Comparison of ENCODE assay signal across 16 cellular contexts in the genomic region with DNA sequence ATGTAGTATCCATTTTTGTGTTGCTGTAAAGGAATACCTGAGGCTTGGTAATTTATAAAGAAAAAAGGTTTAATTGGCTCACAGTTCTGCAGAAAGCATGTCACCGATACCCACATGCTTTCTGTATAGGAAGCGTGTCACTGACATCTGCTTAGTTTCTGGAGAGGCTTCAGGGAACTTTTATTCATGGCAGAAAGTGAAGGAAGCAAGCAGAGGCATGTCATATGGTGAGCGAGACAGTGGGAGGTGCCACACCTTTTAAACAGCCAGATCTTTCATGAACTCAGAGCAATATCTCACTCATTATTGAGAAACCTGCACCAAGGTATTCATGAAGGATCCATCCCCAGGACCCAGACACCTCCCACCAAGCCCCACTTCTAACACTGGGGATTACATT. TPM values are rescaled to one million over a fixed set of nuclear protein-coding genes. Genes with fewer than 3 reads are reported as not detected.
A peak's percentile ranks its signal among the peaks of the same experiment; 100 is the strongest.
DNase-seq lines count a peak whose midpoint lies in the region; ATAC-seq and TF ChIP-seq lines count a peak whose summit lies in the region.
"Had no signal": no experiment of that assay in that cellular context is flagged by ENCODE, and none has a peak within 500 bp of the region (broad histone marks: within the 10 kb centered on the region; RNA-seq: fewer than 3 reads in every experiment).

No MANE protein-coding gene starts in this region.

- no peak for DNase-seq in activated naive CD4-positive, alpha-beta T cell treated with anti-CD3 and anti-CD28 coated beads, Interleukin-2, amount 10 ng/mL, durations not matched to agents 7 days and 5 days
- no peak for DNase-seq in activated naive CD4-positive, alpha-beta T cell treated with Interleukin-2 at 50 U/mL for 16 hours
- no peak for DNase-seq in activated CD4-positive, alpha-beta memory T cell treated with anti-CD3 and anti-CD28 coated beads, Interleukin-2, amount 10 ng/mL, durations not matched to agents 7 days and 5 days
- no peak for DNase-seq in activated naive CD8-positive, alpha-beta T cell treated with anti-CD3 and anti-CD28 coated beads, Interleukin-2, amount 50 U/mL, for 24 hours
- DNase-seq in NCI-H2196 (lab: John Stamatoyannopoulos, UW; ENCODE audit: unreplicated experiment), result no peak
- DNase-seq: CD4-positive, alpha-beta memory T cell; DMS79 treated with DMSO at 0.1 percent for 48 hours; HCEC 1CT; IMR-90; Kasumi-1; MV-4-11; NCI-H146; NCI-H69 had no signal

- peak overlapping the region; percentile 26 for H3K4me3 Mint-ChIP-seq in activated naive CD4-positive, alpha-beta T cell treated with anti-CD3 and anti-CD28 coated beads, Interleukin-2, amount 10 ng/mL, durations not matched to agents 7 days and 5 days
- no peak overlapping the region for H3K4me3 Mint-ChIP-seq in activated CD4-positive, alpha-beta memory T cell treated with anti-CD3 and anti-CD28 coated beads, Interleukin-2, amount 10 ng/mL, durations not matched to agents 7 days and 5 days
- no peak overlapping the region for H3K4me3 Mint-ChIP-seq in activated naive CD8-positive, alpha-beta T cell treated with anti-CD3 and anti-CD28 coated beads, Interleukin-2, amount 50 U/mL, for 24 hours
- H3K4me3 Mint-ChIP-seq: B cell; CD4-positive, alpha-beta memory T cell had no signal

- H3K36me3 ChIP-seq in neutrophil, result peaks cover 69% of the 10 kb centered on the region

- no peaks in the 10 kb centered on the region for H3K27me3 Mint-ChIP-seq in activated naive CD4-positive, alpha-beta T cell treated with anti-CD3 and anti-CD28 coated beads, Interleukin-2, amount 10 ng/mL, durations not matched to agents 7 days and 5 days
- H3K27me3 Mint-ChIP-seq in activated CD4-positive, alpha-beta memory T cell treated with anti-CD3 and anti-CD28 coated beads, Interleukin-2, amount 10 ng/mL, durations not matched to agents 7 days and 5 days, result no peaks in the 10 kb centered on the region
- no peaks in the 10 kb centered on the region for H3K27me3 Mint-ChIP-seq in activated naive CD8-positive, alpha-beta T cell treated with anti-CD3 and anti-CD28 coated beads, Interleukin-2, amount 50 U/mL, for 24 hours
- H3K27me3 Mint-ChIP-seq: B cell; CD4-positive, alpha-beta memory T cell had no signal

- no peaks in the 10 kb centered on the region for H3K9me3 ChIP-seq in neutrophil

- H3K36me3 Mint-ChIP-seq in activated naive CD4-positive, alpha-beta T cell treated with anti-CD3 and anti-CD28 coated beads, Interleukin-2, amount 10 ng/mL, durations not matched to agents 7 days and 5 days, result peaks cover 67% of the 10 kb centered on the region
- H3K36me3 Mint-ChIP-seq in activated CD4-positive, alpha-beta memory T cell treated with anti-CD3 and anti-CD28 coated beads, Interleukin-2, amount 10 ng/mL, durations not matched to agents 7 days and 5 days (ENCODE audit: low read depth), result peaks cover 82% of the 10 kb centered on the region
- peaks cover 69% of the 10 kb centered on the region for H3K36me3 Mint-ChIP-seq in activated naive CD8-positive, alpha-beta T cell treated with anti-CD3 and anti-CD28 coated beads, Interleukin-2, amount 50 U/mL, for 24 hours (ENCODE audit: low read depth)

- no peaks in the 10 kb centered on the region for H3K9me3 Mint-ChIP-seq in activated naive CD4-positive, alpha-beta T cell treated with anti-CD3 and anti-CD28 coated beads, Interleukin-2, amount 10 ng/mL, durations not matched to agents 7 days and 5 days
- H3K9me3 Mint-ChIP-seq in activated CD4-positive, alpha-beta memory T cell treated with anti-CD3 and anti-CD28 coated beads, Interleukin-2, amount 10 ng/mL, durations not matched to agents 7 days and 5 days, result no peaks in the 10 kb centered on the region
- H3K9me3 Mint-ChIP-seq in activated naive CD8-positive, alpha-beta T cell treated with anti-CD3 and anti-CD28 coated beads, Interleukin-2, amount 50 U/mL, for 24 hours, result no peaks in the 10 kb centered on the region
- H3K9me3 Mint-ChIP-seq: CD4-positive, alpha-beta memory T cell had no signal

- peak overlapping the region; percentile 11 for H3K27ac ChIP-seq in neutrophil

- POLR2A ChIA-PET in activated CD4-positive, alpha-beta memory T cell treated with anti-CD3 and anti-CD28 coated beads, Interleukin-2, amount 10 ng/mL, durations not matched to agents 7 days and 5 days (lab: Charles Lee), result no interaction called here

- CTCF ChIA-PET in activated naive CD4-positive, alpha-beta T cell treated with anti-CD3 and anti-CD28 coated beads, Interleukin-2, amount 10 ng/mL, durations not matched to agents 7 days and 5 days (lab: Charles Lee), result no interaction called here
- CTCF ChIA-PET in activated CD4-positive, alpha-beta memory T cell treated with anti-CD3 and anti-CD28 coated beads, Interleukin-2, amount 10 ng/mL, durations not matched to agents 7 days and 5 days (lab: Charles Lee), result no interaction called here

- ATAC-seq in activated naive CD8-positive, alpha-beta T cell treated with anti-CD3 and anti-CD28 coated beads, Interleukin-2, amount 50 U/mL, for 24 hours, result no peak
- ATAC-seq in GM21825 (IDR thresholded peaks at IDR 0.05; ENCODE audit: unreplicated experiment), result no peak

- peaks cover 25% of the 10 kb centered on the region for H3K4me1 Mint-ChIP-seq in activated naive CD4-positive, alpha-beta T cell treated with anti-CD3 and anti-CD28 coated beads, Interleukin-2, amount 10 ng/mL, durations not matched to agents 7 days and 5 days
- peaks cover 45% of the 10 kb centered on the region for H3K4me1 Mint-ChIP-seq in activated CD4-positive, alpha-beta memory T cell treated with anti-CD3 and anti-CD28 coated beads, Interleukin-2, amount 10 ng/mL, durations not matched to agents 7 days and 5 days
- H3K4me1 Mint-ChIP-seq in activated naive CD8-positive, alpha-beta T cell treated with anti-CD3 and anti-CD28 coated beads, Interleukin-2, amount 50 U/mL, for 24 hours, result peaks cover 26% of the 10 kb centered on the region

- H3K27ac Mint-ChIP-seq in activated naive CD4-positive, alpha-beta T cell treated with anti-CD3 and anti-CD28 coated beads, Interleukin-2, amount 10 ng/mL, durations not matched to agents 7 days and 5 days, result peak overlapping the region; percentile 52
- H3K27ac Mint-ChIP-seq in activated CD4-positive, alpha-beta memory T cell treated with anti-CD3 and anti-CD28 coated beads, Interleukin-2, amount 10 ng/mL, durations not matched to agents 7 days and 5 days, result peak overlapping the region; percentile 17
- H3K27ac Mint-ChIP-seq in activated naive CD8-positive, alpha-beta T cell treated with anti-CD3 and anti-CD28 coated beads, Interleukin-2, amount 50 U/mL, for 24 hours, result peak overlapping the region; percentile 34
- H3K27ac Mint-ChIP-seq: B cell had no signal

- H3K27me3 ChIP-seq in neutrophil, result no peaks in the 10 kb centered on the region

- H3K4me1 ChIP-seq in neutrophil (ENCODE audit: control insufficient read depth in 1 of 2, insufficient read depth in 1 of 2, low read depth in 1 of 2, low read length in 1 of 2), result peaks cover 17 to 23% of the 10 kb centered on the region in 2 experiments

- H3K4me3 ChIP-seq in neutrophil (ENCODE audit: low read depth in 1 of 2, low read length in 1 of 2), result no peak overlapping the region

- no peak for TF ChIP-seq CTCF in neutrophil (IDR thresholded peaks at IDR 0.05)

RNA-seq across cellular contexts. Expression of a gene that starts 3.5 kb away (rescaled TPM):
- total RNA-seq in activated CD4-positive, alpha-beta memory T cell treated with anti-CD3 and anti-CD28 coated beads, Interleukin-2, amount 10 ng/mL, durations not matched to agents 7 days and 5 days, result 1 to 10 TPM; 8.1 to 8.5 TPM
